In genomic region chr17:74369665-74370490, GRCh38 we compare ENCODE assay signal across 18 cellular contexts. TPM values are rescaled to one million over a fixed set of nuclear protein-coding genes. Genes with fewer than 3 reads are reported as not detected.
A peak's percentile ranks its signal among the peaks of the same experiment; 100 is the strongest.
DNase-seq lines count a peak whose midpoint lies in the region; ATAC-seq and TF ChIP-seq lines count a peak whose summit lies in the region.
"Had no signal": no experiment of that assay in that cellular context is flagged by ENCODE, and none has a peak within 500 bp of the region (broad histone marks: within the 10 kb centered on the region; RNA-seq: fewer than 3 reads in every experiment).

No MANE protein-coding gene starts in this region.

- no peak for DNase-seq in T-helper 1 cell
- DNase-seq in CD4-positive, alpha-beta T cell = no peak
- DNase-seq in GM13976 (ENCODE audit: low spot score) = no peak
- DNase-seq in omental fat pad (ENCODE audit: low spot score) = no peak
- DNase-seq: 8988T, Caco-2, DMS153, Karpas-422, MG63, NCI-H1092 treated with DMSO at 0.1 percent for 48 hours, NCI-H226, NCI-H524 treated with DMSO at 0.1 percent for 48 hours had no signal

- H3K4me1 ChIP-seq in BLaER1 (peaks cover 40% of the 10 kb centered on the region), mucosa of stomach (ENCODE audit: control insufficient read depth, insufficient read depth, low read length) (peaks cover 43% of the 10 kb centered on the region)

- H3K9ac ChIP-seq in BLaER1 = no peak overlapping the region
- H3K9ac ChIP-seq in mucosa of stomach (ENCODE audit: low read length) = peak overlapping the region; percentile 38

- CTCF ChIA-PET in CD4-positive, alpha-beta T cell (lab: Charles Lee) = interaction anchor here (1.0 kb wide), 1 partner anchor 9 kb away, joined by 5 read pairs; no protein-coding TSS in a partner anchor

- no peaks in the 10 kb centered on the region for H3K36me3 ChIP-seq in BLaER1
- H3K36me3 ChIP-seq in mucosa of stomach (ENCODE audit: control insufficient read depth, insufficient read depth, low read length) = no peaks in the 10 kb centered on the region
- H3K36me3 ChIP-seq: MG63, Peyer's patch had no signal

- no peaks in the 10 kb centered on the region for H3K9me3 Mint-ChIP-seq in T-helper 1 cell treated with Interleukin-12 subunit alpha and Interleukin-12 subunit beta and Interleukin-4 antibody, amounts not matched to agents 30 μg/mL and 1 μg/mL, for 36 hours
- H3K9me3 Mint-ChIP-seq in activated T-helper 17 cell treated with anti-CD3 and anti-CD28 coated beads, Interleukin-2, amount 50 U/mL, for 72 hours = no peaks in the 10 kb centered on the region
- no peaks in the 10 kb centered on the region for H3K9me3 Mint-ChIP-seq in CD4-positive, alpha-beta T cell

- H3K27me3 Mint-ChIP-seq in T-helper 1 cell treated with Interleukin-12 subunit alpha and Interleukin-12 subunit beta and Interleukin-4 antibody, amounts not matched to agents 30 μg/mL and 1 μg/mL, for 36 hours (ENCODE audit: low read depth) = peaks cover 6% of the 10 kb centered on the region
- peaks cover 3% of the 10 kb centered on the region for H3K27me3 Mint-ChIP-seq in activated T-helper 17 cell treated with anti-CD3 and anti-CD28 coated beads, Interleukin-2, amount 50 U/mL, for 72 hours
- peaks cover 7% of the 10 kb centered on the region for H3K27me3 Mint-ChIP-seq in CD4-positive, alpha-beta T cell

- no peak overlapping the region for H3K4me3 ChIP-seq in BLaER1
- no peak overlapping the region for H3K4me3 ChIP-seq in mucosa of stomach (ENCODE audit: low read length)
- H3K4me3 ChIP-seq: MG63, Peyer's patch had no signal

- peaks cover 6% of the 10 kb centered on the region; the same call in 1 of the 2 replicates for H4K20me1 ChIP-seq in BLaER1

- H3K36me3 Mint-ChIP-seq in T-helper 1 cell treated with Interleukin-12 subunit alpha and Interleukin-12 subunit beta and Interleukin-4 antibody, amounts not matched to agents 30 μg/mL and 1 μg/mL, for 36 hours (ENCODE audit: low read depth) = no peaks in the 10 kb centered on the region
- H3K36me3 Mint-ChIP-seq in activated T-helper 17 cell treated with anti-CD3 and anti-CD28 coated beads, Interleukin-2, amount 50 U/mL, for 72 hours (ENCODE audit: low read depth) = no peaks in the 10 kb centered on the region
- no peaks in the 10 kb centered on the region for H3K36me3 Mint-ChIP-seq in CD4-positive, alpha-beta T cell (ENCODE audit: low read depth)

- intact Hi-C loops in CD4-positive, alpha-beta T cell (cut with DNase I, micrococcal nuclease) = loop anchor here (2.0 to 10.0 kb wide), 6 partner anchors 68 to 275 kb away; partner anchors contain the start of gene TTYH2 (in 1 of the 2)

- no peak for ATAC-seq in activated T-helper 17 cell treated with anti-CD3 and anti-CD28 coated beads, Interleukin-2, amount 50 U/mL, for 72 hours (replicated peaks)
- no peak for ATAC-seq in CD4-positive, alpha-beta T cell (ENCODE audit: poor library complexity)
- no peak for ATAC-seq in omental fat pad (ENCODE audit: low FRiP score)

- H3K27me3 ChIP-seq in BLaER1 (no peaks in the 10 kb centered on the region), mucosa of stomach (ENCODE audit: control insufficient read depth, insufficient read depth, low read length) (peaks cover 11% of the 10 kb centered on the region)
- no peaks in the 10 kb centered on the region for H3K27me3 ChIP-seq in CD4-positive, alpha-beta T cell (ENCODE audit: control insufficient read depth, insufficient read depth, low read length)
- H3K27me3 ChIP-seq: MG63, Peyer's patch had no signal

- peak overlapping the region; percentile 71 for H3K27ac Mint-ChIP-seq in T-helper 1 cell treated with Interleukin-12 subunit alpha and Interleukin-12 subunit beta and Interleukin-4 antibody, amounts not matched to agents 30 μg/mL and 1 μg/mL, for 36 hours
- H3K27ac Mint-ChIP-seq in activated T-helper 17 cell treated with anti-CD3 and anti-CD28 coated beads, Interleukin-2, amount 50 U/mL, for 72 hours = peak overlapping the region; percentile 75
- no peak overlapping the region for H3K27ac Mint-ChIP-seq in CD4-positive, alpha-beta T cell

- H3K4me1 Mint-ChIP-seq in T-helper 1 cell treated with Interleukin-12 subunit alpha and Interleukin-12 subunit beta and Interleukin-4 antibody, amounts not matched to agents 30 μg/mL and 1 μg/mL, for 36 hours (ENCODE audit: low read depth) = peaks cover 13% of the 10 kb centered on the region
- no peaks in the 10 kb centered on the region for H3K4me1 Mint-ChIP-seq in activated T-helper 17 cell treated with anti-CD3 and anti-CD28 coated beads, Interleukin-2, amount 50 U/mL, for 72 hours
- H3K4me1 Mint-ChIP-seq in CD4-positive, alpha-beta T cell (ENCODE audit: low read depth) = peaks cover 14% of the 10 kb centered on the region

- no peak for TF ChIP-seq CTCF in CD4-positive, alpha-beta T cell (IDR thresholded peaks at IDR 0.05)
- TF ChIP-seq CTCF in GM13976 (IDR thresholded peaks at IDR 0.05; ENCODE audit: borderline replicate concordance, control extremely low read depth, extremely low read depth, insufficient read depth, missing control alignments) = no peak
- no peak for TF ChIP-seq CTCF in omental fat pad (IDR thresholded peaks at IDR 0.05)

- in situ Hi-C loops in GM13976 (cut with MboI; ENCODE audit: low sequenced_read_pairs, unreplicated experiment) = loop anchor here (10.0 kb wide), 1 partner anchor 75 kb away; no protein-coding TSS in a partner anchor

- H3K4me3 Mint-ChIP-seq in T-helper 1 cell treated with Interleukin-12 subunit alpha and Interleukin-12 subunit beta and Interleukin-4 antibody, amounts not matched to agents 30 μg/mL and 1 μg/mL, for 36 hours = no peak overlapping the region
- peak overlapping the region; percentile 46 for H3K4me3 Mint-ChIP-seq in activated T-helper 17 cell treated with anti-CD3 and anti-CD28 coated beads, Interleukin-2, amount 50 U/mL, for 72 hours
- no peak overlapping the region for H3K4me3 Mint-ChIP-seq in CD4-positive, alpha-beta T cell

- H3K27ac ChIP-seq in BLaER1 = no peak overlapping the region
- no peak overlapping the region for H3K27ac ChIP-seq in CD4-positive, alpha-beta T cell (ENCODE audit: low read depth, low read length)
- H3K27ac ChIP-seq: Peyer's patch had no signal

- H3K4me2 ChIP-seq in BLaER1 = peak overlapping the region; percentile 92

- POLR2A ChIA-PET in CD4-positive, alpha-beta T cell (lab: Charles Lee) = interaction anchor here (1.0 to 1.3 kb wide), 2 partner anchors 9 to 157 kb away, joined by 4 to 5 read pairs; partner anchors contain the start of gene TTYH2

- no peaks in the 10 kb centered on the region for H3K9me3 ChIP-seq in BLaER1
- no peaks in the 10 kb centered on the region for H3K9me3 ChIP-seq in mucosa of stomach (ENCODE audit: control insufficient read depth, low read length)
- no peaks in the 10 kb centered on the region for H3K9me3 ChIP-seq in CD4-positive, alpha-beta T cell (ENCODE audit: control insufficient read depth, low read length)
- H3K9me3 ChIP-seq: Caco-2, MG63, Peyer's patch had no signal

RNA-seq across cellular contexts. Expression of gene GPR142, which starts 2.6 kb away (rescaled TPM):
- not detected for total RNA-seq in activated T-helper 17 cell treated with anti-CD3 and anti-CD28 coated beads, Interleukin-2, amount 50 U/mL, for 72 hours
- not detected for total RNA-seq in CD4-positive, alpha-beta T cell
- total RNA-seq in omental fat pad = not detected
- total RNA-seq: Caco-2, Right ventricle myocardium superior had no signal

RNA-seq across cellular contexts. Expression of gene BTBD17, which starts 8.2 kb away (rescaled TPM):
- total RNA-seq in activated T-helper 17 cell treated with anti-CD3 and anti-CD28 coated beads, Interleukin-2, amount 50 U/mL, for 72 hours = not detected
- not detected for total RNA-seq in CD4-positive, alpha-beta T cell
- under 1 TPM in 1 of 4 donors, not detected in 3; 0.36 TPM for total RNA-seq in omental fat pad
- total RNA-seq: Caco-2, Peyer's patch, Right ventricle myocardium superior had no signal

RNA-seq across cellular contexts. Expression of gene KIF19, which starts 43.9 kb away (rescaled TPM):
- under 1 TPM; 0.11 to 0.53 TPM for total RNA-seq in activated T-helper 17 cell treated with anti-CD3 and anti-CD28 coated beads, Interleukin-2, amount 50 U/mL, for 72 hours
- 1 to 10 TPM in 1 of 2 experiments, under 1 TPM in 1; 0.81 to 1.1 TPM for total RNA-seq in CD4-positive, alpha-beta T cell
- total RNA-seq in omental fat pad = 1 to 10 TPM in 2 of 4 donors, under 1 TPM in 2; 0.72 to 2.4 (median 1.4) TPM
- total RNA-seq: Caco-2 had no signal
